Comparison of ENCODE assay signal across 1 cellular context in the genomic region with DNA sequence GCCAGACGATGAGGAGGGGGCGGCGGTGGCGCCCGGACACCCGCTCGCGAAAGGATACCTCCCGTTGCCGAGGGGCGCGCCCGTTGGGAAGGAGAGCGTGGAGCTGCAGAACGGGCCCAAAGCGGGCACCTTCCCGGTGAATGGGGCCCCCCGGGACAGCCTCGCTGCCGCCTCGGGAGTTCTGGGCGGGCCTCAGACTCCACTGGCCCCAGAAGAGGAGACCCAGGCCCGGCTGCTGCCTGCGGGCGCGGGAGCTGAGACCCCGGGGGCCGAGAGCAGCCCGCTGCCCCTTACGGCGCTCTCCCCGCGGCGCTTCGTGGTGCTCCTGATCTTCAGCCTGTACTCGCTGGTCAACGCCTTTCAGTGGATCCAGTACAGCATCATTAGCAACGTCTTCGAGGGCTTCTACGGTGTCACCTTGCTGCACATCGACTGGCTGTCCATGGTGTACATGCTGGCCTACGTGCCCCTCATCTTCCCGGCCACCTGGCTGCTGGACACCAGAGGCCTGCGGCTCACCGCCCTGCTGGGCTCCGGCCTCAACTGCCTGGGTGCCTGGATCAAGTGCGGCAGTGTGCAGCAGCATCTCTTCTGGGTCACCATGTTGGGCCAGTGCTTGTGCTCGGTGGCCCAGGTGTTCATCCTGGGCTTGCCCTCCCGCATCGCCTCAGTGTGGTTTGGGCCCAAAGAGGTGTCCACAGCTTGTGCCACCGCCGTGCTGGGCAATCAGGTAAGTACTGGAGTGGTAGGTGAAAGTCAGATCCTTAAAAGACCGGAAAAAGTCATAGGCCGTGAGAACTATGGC.
TF ChIP-seq lines count a peak whose summit lies in the region.

No MANE protein-coding gene starts in this region.

TF ChIP-seq in HepG2, 621 proteins besides CTCF, POLR2A, EP300 and RAD21 (continued from another document and continues in another):
- no peak for TF ChIP-seq FUBP1 (CRISPR knock-in tag; IDR thresholded peaks at IDR 0.05; ENCODE audit: borderline replicate concordance)
- TF ChIP-seq MBD4 (IDR thresholded peaks at IDR 0.05; ENCODE audit: borderline replicate concordance, low read length) = no peak
- 0 out of 2 replicates have a peak, but pooled peaks have one; percentile 3 for TF ChIP-seq PATZ1 (CRISPR knock-in tag; IDR thresholded peaks at IDR 0.05)
- TF ChIP-seq ZBTB38 (CRISPR knock-in tag; IDR thresholded peaks at IDR 0.05) = 0 out of 2 replicates have a peak, but pooled peaks have one; percentile 1
- no peak for TF ChIP-seq HCFC1 (IDR thresholded peaks at IDR 0.05; ENCODE audit: low read depth, low read length)
- TF ChIP-seq ZNF296 (CRISPR knock-in tag; conservative IDR thresholded peaks at IDR 0.05) = 0 out of 2 replicates have a peak, but pooled peaks have one; percentile 35
- TF ChIP-seq ZNF564 (CRISPR knock-in tag; IDR thresholded peaks at IDR 0.05) = peak; percentile 9; the same call in 1 of the 2 replicates
- TF ChIP-seq ZNF543 (CRISPR knock-in tag; IDR thresholded peaks at IDR 0.05) = no peak; the same call in 1 of the 2 replicates
- TF ChIP-seq ZNF577 (CRISPR knock-in tag; IDR thresholded peaks at IDR 0.05; ENCODE audit: borderline replicate concordance, low read depth) = no peak
- no peak for TF ChIP-seq ZNF101 (CRISPR knock-in tag; IDR thresholded peaks at IDR 0.05; ENCODE audit: borderline replicate concordance, low read depth)
- peak; percentile 33; the same call in 1 of the 2 replicates for TF ChIP-seq ZNF30 (CRISPR knock-in tag; IDR thresholded peaks at IDR 0.05)
- TF ChIP-seq KDM5A (IDR thresholded peaks at IDR 0.05; ENCODE audit: borderline replicate concordance, low read length) = no peak; the same call in 1 of the 2 replicates
- no peak for TF ChIP-seq EHMT2 (IDR thresholded peaks at IDR 0.05; ENCODE audit: borderline replicate concordance, low read depth, low read length)
- TF ChIP-seq ZKSCAN5 (CRISPR knock-in tag; IDR thresholded peaks at IDR 0.05) = 0 out of 2 replicates have a peak, but pooled peaks have one; percentile 38
- no peak for TF ChIP-seq ZNF121 (CRISPR knock-in tag; IDR thresholded peaks at IDR 0.05)
- TF ChIP-seq NCOA2 (CRISPR knock-in tag; IDR thresholded peaks at IDR 0.05) = no peak
- TF ChIP-seq ZNF230 (CRISPR knock-in tag; IDR thresholded peaks at IDR 0.05) = 0 out of 2 replicates have a peak, but pooled peaks have one; percentile 10
- TF ChIP-seq ZNF776 (CRISPR knock-in tag; IDR thresholded peaks at IDR 0.05) = peak; percentile 20; the same call in 1 of the 2 replicates
- no peak for TF ChIP-seq BRD4 (CRISPR knock-in tag; IDR thresholded peaks at IDR 0.05)
- TF ChIP-seq FOXC1 (CRISPR knock-in tag; IDR thresholded peaks at IDR 0.05; ENCODE audit: borderline replicate concordance) = peak; percentile 15
- 0 out of 2 replicates have a peak, but pooled peaks have one; percentile 66 for TF ChIP-seq ZNF790 (CRISPR knock-in tag; IDR thresholded peaks at IDR 0.05; ENCODE audit: borderline replicate concordance)
- TF ChIP-seq IRX3 (CRISPR knock-in tag; IDR thresholded peaks at IDR 0.05; ENCODE audit: borderline replicate concordance, low read depth) = no peak
- peak; percentile 77 for TF ChIP-seq KAT7 (CRISPR knock-in tag; IDR thresholded peaks at IDR 0.05; ENCODE audit: borderline replicate concordance)
- TF ChIP-seq GMEB2 (CRISPR knock-in tag; IDR thresholded peaks at IDR 0.05; ENCODE audit: low read depth) = no peak
- no peak for TF ChIP-seq ZNF282 (IDR thresholded peaks at IDR 0.05; ENCODE audit: partially characterized antibody)
- TF ChIP-seq, protein P1, sequence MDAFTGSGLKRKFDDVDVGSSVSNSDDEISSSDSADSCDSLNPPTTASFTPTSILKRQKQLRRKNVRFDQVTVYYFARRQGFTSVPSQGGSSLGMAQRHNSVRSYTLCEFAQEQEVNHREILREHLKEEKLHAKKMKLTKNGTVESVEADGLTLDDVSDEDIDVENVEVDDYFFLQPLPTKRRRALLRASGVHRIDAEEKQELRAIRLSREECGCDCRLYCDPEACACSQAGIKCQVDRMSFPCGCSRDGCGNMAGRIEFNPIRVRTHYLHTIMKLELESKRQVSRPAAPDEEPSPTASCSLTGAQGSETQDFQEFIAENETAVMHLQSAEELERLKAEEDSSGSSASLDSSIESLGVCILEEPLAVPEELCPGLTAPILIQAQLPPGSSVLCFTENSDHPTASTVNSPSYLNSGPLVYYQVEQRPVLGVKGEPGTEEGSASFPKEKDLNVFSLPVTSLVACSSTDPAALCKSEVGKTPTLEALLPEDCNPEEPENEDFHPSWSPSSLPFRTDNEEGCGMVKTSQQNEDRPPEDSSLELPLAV (CRISPR knock-in tag; conservative IDR thresholded peaks at IDR 0.05; ENCODE audit: low read depth) = no peak
- TF ChIP-seq ZBTB39 (CRISPR knock-in tag; IDR thresholded peaks at IDR 0.05) = 0 out of 2 replicates have a peak, but pooled peaks have one; percentile 1
- TF ChIP-seq WIZ (CRISPR knock-in tag; IDR thresholded peaks at IDR 0.05) = no peak
- TF ChIP-seq KLF16 (CRISPR knock-in tag; IDR thresholded peaks at IDR 0.05) = no peak
- no peak for TF ChIP-seq RELA (CRISPR knock-in tag; IDR thresholded peaks at IDR 0.05)
- TF ChIP-seq HMGXB4 (CRISPR knock-in tag; IDR thresholded peaks at IDR 0.05; ENCODE audit: borderline replicate concordance in 1 of 2, low read depth in 1 of 2) = peak in 1 of 2 experiments; percentile 70; a peak in 2 of 4 replicates
- TF ChIP-seq ZNF414 (CRISPR knock-in tag; IDR thresholded peaks at IDR 0.05) = peak; percentile 74; the same call in 1 of the 2 replicates
- peak; percentile 18 for TF ChIP-seq ASH2L (IDR thresholded peaks at IDR 0.05; ENCODE audit: insufficient read length, low read depth, low read length)
- TF ChIP-seq ZNF335 (CRISPR knock-in tag; IDR thresholded peaks at IDR 0.05) = no peak
- TF ChIP-seq ZSCAN20 (CRISPR knock-in tag; IDR thresholded peaks at IDR 0.05; ENCODE audit: borderline replicate concordance) = no peak
- no peak for TF ChIP-seq GATAD2A (CRISPR knock-in tag; IDR thresholded peaks at IDR 0.05)
- no peak for TF ChIP-seq REL (CRISPR knock-in tag; conservative IDR thresholded peaks at IDR 0.05)
- TF ChIP-seq PAWR (CRISPR knock-in tag; IDR thresholded peaks at IDR 0.05; ENCODE audit: borderline replicate concordance) = no peak
- no peak for TF ChIP-seq ZFP36L1 (CRISPR knock-in tag; IDR thresholded peaks at IDR 0.05)
- TF ChIP-seq SRSF4 (IDR thresholded peaks at IDR 0.05; ENCODE audit: low read depth, low read length, poor library complexity, severe bottlenecking) = no peak
- TF ChIP-seq, protein P2, sequence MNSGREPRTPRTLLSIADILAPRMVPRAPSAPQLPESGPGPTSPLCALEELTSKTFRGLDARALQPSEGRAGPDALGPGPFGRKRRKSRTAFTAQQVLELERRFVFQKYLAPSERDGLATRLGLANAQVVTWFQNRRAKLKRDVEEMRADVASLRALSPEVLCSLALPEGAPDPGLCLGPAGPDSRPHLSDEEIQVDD (CRISPR knock-in tag; IDR thresholded peaks at IDR 0.05; ENCODE audit: borderline replicate concordance) = 0 out of 2 replicates have a peak, but pooled peaks have one; percentile 29
- TF ChIP-seq PITX1 (CRISPR knock-in tag; IDR thresholded peaks at IDR 0.05) = peak; percentile 53
